ENCODE assay signal across 2 cellular contexts in the genomic region with DNA sequence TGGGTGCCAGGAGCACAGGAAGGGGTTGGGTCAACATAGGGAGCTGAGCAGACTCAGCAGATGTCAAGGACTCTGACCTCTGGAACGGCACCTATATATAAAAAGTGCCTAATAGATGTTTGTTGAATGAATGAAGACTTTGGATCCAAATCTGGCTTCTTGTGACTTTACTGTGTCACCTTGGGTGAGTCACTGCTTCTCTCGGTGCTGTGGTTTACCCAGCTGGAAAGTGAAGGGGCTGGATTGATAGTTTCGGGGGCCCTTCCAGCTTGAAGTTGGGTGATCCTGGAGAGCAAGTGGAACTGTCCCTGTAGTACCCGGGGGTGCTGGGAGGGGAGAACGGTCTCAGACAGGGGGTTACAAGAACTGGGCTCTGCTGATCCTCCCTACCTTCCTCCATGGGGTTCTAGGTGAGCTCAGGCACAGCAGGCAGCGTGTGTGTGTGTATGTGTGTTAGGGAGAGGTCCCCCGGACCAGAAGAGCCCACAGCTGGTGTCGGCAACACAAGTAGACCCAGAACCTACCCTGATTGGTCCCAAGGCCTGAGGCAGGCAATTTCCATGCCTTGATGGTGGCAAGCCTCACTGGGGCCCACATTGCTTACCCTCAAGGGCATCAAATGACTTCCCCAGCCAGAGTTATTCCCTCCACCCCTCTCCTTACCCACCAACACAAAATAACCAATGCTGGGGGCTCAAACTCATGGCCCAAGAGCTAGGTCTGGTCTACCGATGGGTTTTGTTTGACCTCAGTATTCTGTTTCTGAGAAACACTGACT.
A peak's percentile ranks its signal among the peaks of the same experiment; 100 is the strongest.
TF ChIP-seq lines count a peak whose summit lies in the region.

No MANE protein-coding gene starts in this region.

TF ChIP-seq in A549, 52 proteins besides CTCF, POLR2A, EP300 and RAD21:
- TF ChIP-seq MAX (IDR thresholded peaks at IDR 0.05), result 0 out of 2 replicates have a peak, but pooled peaks have one; percentile 1
- no peak for TF ChIP-seq RNF2 (IDR thresholded peaks at IDR 0.05; ENCODE audit: borderline replicate concordance, low read depth)

TF ChIP-seq in GM23338, 12 proteins besides CTCF, POLR2A, EP300 and RAD21:
- TF ChIP-seq ETS1 (IDR thresholded peaks at IDR 0.05) (no peak), REST (IDR thresholded peaks at IDR 0.05; ENCODE audit: unreplicated experiment) (no peak), NANOG (IDR thresholded peaks at IDR 0.05; ENCODE audit: borderline replicate concordance) (no peak), EZH2 (IDR thresholded peaks at IDR 0.05; ENCODE audit: low read depth, unreplicated experiment) (no peak), JUNB (IDR thresholded peaks at IDR 0.05; ENCODE audit: unreplicated experiment) (no peak), ZNF462 (CRISPR knock-in tag; IDR thresholded peaks at IDR 0.05) (no peak), EZH2phosphoT487 (IDR thresholded peaks at IDR 0.05; ENCODE audit: unreplicated experiment) (no peak), ZNF114 (CRISPR knock-in tag; IDR thresholded peaks at IDR 0.05) (no peak), STAT1 (IDR thresholded peaks at IDR 0.05; ENCODE audit: unreplicated experiment) (no peak), ZNF331 (CRISPR knock-in tag; IDR thresholded peaks at IDR 0.05; ENCODE audit: low read depth) (no peak), POLR2AphosphoS5 (IDR thresholded peaks at IDR 0.05; ENCODE audit: low read depth) (no peak), CREB1 (CRISPR knock-in tag; IDR thresholded peaks at IDR 0.05; ENCODE audit: low read depth) (no peak)
